Comparison of ENCODE assay signal across 9 cellular contexts in genomic region chr5:145825751-145826180, GRCh38. TPM values are rescaled to one million over a fixed set of nuclear protein-coding genes. Genes with fewer than 3 reads are reported as not detected.
DNase-seq lines count a peak whose midpoint lies in the region; ATAC-seq, FAIRE-seq and TF ChIP-seq lines count a peak whose summit lies in the region.
"Had no signal": no experiment of that assay in that cellular context is flagged by ENCODE, and none has a peak within 500 bp of the region (broad histone marks: within the 10 kb centered on the region; RNA-seq: fewer than 3 reads in every experiment).

No MANE protein-coding gene starts in this region.

- BruUV-seq in GM12878 (replicated peaks; lab: Mats Ljungman, UMichigan): no TSS peak

- TF ChIP-seq EP300 in GM12878 (IDR thresholded peaks at IDR 0.05; ENCODE audit: borderline replicate concordance in 1 of 2, control insufficient read depth in 1 of 2, low read depth in 2 of 2, low read length in 2 of 2): no peak

- H3K4me3 ChIP-seq in GM12878 (no peak overlapping the region), liver (ENCODE audit: low read depth in 1 of 3, low read length in 3 of 3) (no peak overlapping the region)

- H3K36me3 ChIP-seq in GM12878 (ENCODE audit: control insufficient read depth in 2 of 2, insufficient read depth in 2 of 2, low read length in 1 of 2) (no peaks in the 10 kb centered on the region), liver (ENCODE audit: control insufficient read depth in 4 of 4, insufficient read depth in 3 of 4, low read depth in 1 of 4, low read length in 3 of 4) (no peaks in the 10 kb centered on the region)

- no peaks in the 10 kb centered on the region for H3K27me3 Mint-ChIP-seq in natural killer cell (ENCODE audit: low read depth in 2 of 2)
- no peaks in the 10 kb centered on the region for H3K27me3 Mint-ChIP-seq in natural killer cell treated with Interleukin-12 subunit alpha and Interleukin-12 subunit beta and Interleukin-15 and Interleukin-18, amount 100 ng/mL, for 72 hours

- SMC1A ChIA-PET in GM12878 (lab: Charles Lee; ENCODE audit: uncharacterized antibody, unreplicated experiment): interaction anchor here (1.1 to 2.6 kb wide), 5 partner anchors 37 to 1622 kb away, joined by 3 to 12 read pairs (median 4); no protein-coding TSS in a partner anchor

- no peak overlapping the region for H3K27ac ChIP-seq in GM12878 (ENCODE audit: control insufficient read depth, insufficient read depth)
- H3K27ac ChIP-seq in liver (ENCODE audit: low read depth in 1 of 2, low read length in 2 of 2): no peak overlapping the region

- intact Hi-C loops in natural killer cell (cut with micrococcal nuclease): no loop called here
- intact Hi-C loops in GM12878 (cut with micrococcal nuclease; ENCODE audit: unreplicated experiment): loop anchor here (1.0 to 2.0 kb wide), 4 partner anchors 128 to 1622 kb away; no protein-coding TSS in a partner anchor

- RAD21 ChIA-PET in GM12878 (lab: Charles Lee; ENCODE audit: unreplicated experiment): interaction anchor here (0.9 to 1.6 kb wide), 4 partner anchors 128 to 1619 kb away, joined by 3 to 5 read pairs (median 5); no protein-coding TSS in a partner anchor

- no peaks in the 10 kb centered on the region for H3K9me3 Mint-ChIP-seq in natural killer cell
- no peaks in the 10 kb centered on the region for H3K9me3 Mint-ChIP-seq in natural killer cell treated with Interleukin-12 subunit alpha and Interleukin-12 subunit beta and Interleukin-15 and Interleukin-18, amount 100 ng/mL, for 72 hours

- H3K4me3 Mint-ChIP-seq in natural killer cell: no peak overlapping the region
- H3K4me3 Mint-ChIP-seq in natural killer cell treated with Interleukin-12 subunit alpha and Interleukin-12 subunit beta and Interleukin-15 and Interleukin-18, amount 100 ng/mL, for 72 hours: no peak overlapping the region

- TF ChIP-seq CTCF in natural killer cell (IDR thresholded peaks at IDR 0.05) (peak; percentile 56), GM12878 (IDR thresholded peaks at IDR 0.05 in 2 of 3, conservative IDR thresholded peaks at IDR 0.05 in 1 of 3; ENCODE audit: control insufficient read depth in 2 of 3, extremely low read depth in 1 of 3, insufficient read depth in 1 of 3, low read depth in 3 of 3, low read length in 3 of 3) (peak; percentile 61 to 73 (median 70)), liver (IDR thresholded peaks at IDR 0.05; ENCODE audit: low read depth, low read length, missing input control) (peak; percentile 73)

- TF ChIP-seq RAD21 in GM12878 (IDR thresholded peaks at IDR 0.05; ENCODE audit: insufficient read depth, low read depth, low read length): peak; percentile 65
- peak; percentile 86 to 88 for TF ChIP-seq RAD21 in liver (IDR thresholded peaks at IDR 0.05)

- no peaks in the 10 kb centered on the region for H3K4me1 ChIP-seq in GM12878 (ENCODE audit: control insufficient read depth, insufficient read depth, low read length)
- H3K4me1 ChIP-seq in liver (ENCODE audit: control insufficient read depth in 4 of 4, insufficient read depth in 4 of 4, low read length in 3 of 4): peaks cover 7 to 25% (median 22%) of the 10 kb centered on the region in 4 donors

- peak in 1 of 3 donors; percentile 56 for ATAC-seq in natural killer cell
- ATAC-seq in natural killer cell treated with Interleukin-12 subunit alpha and Interleukin-12 subunit beta and Interleukin-15 and Interleukin-18, amount 100 ng/mL, for 72 hours: no peak
- peak; percentile 77 for ATAC-seq in HG02798 (IDR thresholded peaks at IDR 0.05; ENCODE audit: poor library complexity, unreplicated experiment)
- peak; percentile 82 for ATAC-seq in GM12878

- WGBS in GM12878 (ENCODE audit: insufficient coverage, insufficient replicate concordance, low lambda C conversion rate, missing lambda C conversion rate): 65% methylated on average over 3 of the region's 3 CpGs
- 67% methylated on average over 3 of the region's 3 CpGs for WGBS in liver

- H3K4me2 ChIP-seq in GM12878 (ENCODE audit: control insufficient read depth, insufficient read depth): no peak overlapping the region

- no peaks in the 10 kb centered on the region for H3K79me2 ChIP-seq in GM12878 (ENCODE audit: control insufficient read depth, insufficient read depth, low read length)

- H3K9me3 ChIP-seq in GM12878 (replicated peaks; ENCODE audit: control insufficient read depth, insufficient read depth, low read length) (no peaks in the 10 kb centered on the region), liver (ENCODE audit: control insufficient read depth in 4 of 4, low read length in 3 of 4) (no peaks in the 10 kb centered on the region)

- H3K27ac Mint-ChIP-seq in natural killer cell: no peak overlapping the region
- H3K27ac Mint-ChIP-seq in natural killer cell treated with Interleukin-12 subunit alpha and Interleukin-12 subunit beta and Interleukin-15 and Interleukin-18, amount 100 ng/mL, for 72 hours: no peak overlapping the region

- in situ Hi-C loops in GM12878 (cut with MboI): loop anchor here (5.0 kb wide), 1 partner anchor 1623 kb away; no protein-coding TSS in a partner anchor

- FAIRE-seq in GM12878 (lab: Jason Lieb, UNC) (peak; percentile 54), frontal cortex (lab: Jason Lieb, UNC) (no peak)

- peaks cover 0 to 4% of the 10 kb centered on the region in 2 donors for H3K4me1 Mint-ChIP-seq in natural killer cell
- peaks cover 6 to 8% of the 10 kb centered on the region in 2 donors for H3K4me1 Mint-ChIP-seq in natural killer cell treated with Interleukin-12 subunit alpha and Interleukin-12 subunit beta and Interleukin-15 and Interleukin-18, amount 100 ng/mL, for 72 hours (ENCODE audit: low read depth in 2 of 2)

- H3K36me3 Mint-ChIP-seq in natural killer cell: no peaks in the 10 kb centered on the region
- H3K36me3 Mint-ChIP-seq in natural killer cell treated with Interleukin-12 subunit alpha and Interleukin-12 subunit beta and Interleukin-15 and Interleukin-18, amount 100 ng/mL, for 72 hours: no peaks in the 10 kb centered on the region

- H2AFZ ChIP-seq in GM12878 (ENCODE audit: control insufficient read depth, low read depth, low read length): no peak overlapping the region

- no peak for TF ChIP-seq POLR2A in GM12878 (IDR thresholded peaks at IDR 0.05; ENCODE audit: low read depth, low read length)

- POLR2A ChIA-PET in GM12878 (lab: Charles Lee): no interaction called here

- H3K27me3 ChIP-seq in GM12878 (replicated peaks in 1 of 2; ENCODE audit: control insufficient read depth in 2 of 2, insufficient read depth in 2 of 2, low read length in 1 of 2) (no peaks in the 10 kb centered on the region), liver (ENCODE audit: control insufficient read depth in 4 of 4, insufficient read depth in 4 of 4, low read length in 3 of 4) (no peaks in the 10 kb centered on the region)

- H4K20me1 ChIP-seq in GM12878 (ENCODE audit: control insufficient read depth, insufficient read depth): no peaks in the 10 kb centered on the region

- CTCF ChIA-PET in GM12878 (lab: Yijun Ruan, JAX): interaction anchor here (0.7 to 5.5 kb wide), 15 partner anchors 8 to 1621 kb away, joined by 3 to 45 read pairs (median 4); partner anchors contain the start of gene PRELID2

- H3K9ac ChIP-seq in GM12878 (ENCODE audit: control insufficient read depth, insufficient read depth, low read length) (no peak overlapping the region), liver (ENCODE audit: low read depth in 1 of 2, low read length in 2 of 2) (no peak overlapping the region)

- DNase-seq in natural killer cell (no peak), NCI-H345 treated with DMSO at 0.1 percent for 48 hours (lab: John Stamatoyannopoulos, UW; ENCODE audit: unreplicated experiment) (peak; percentile 62), GM12878 (ENCODE audit: low read depth, low spot score) (no peak), frontal cortex (ENCODE audit: low spot score in 2 of 2) (no peak), T-helper 9 cell (no peak)
- no peak for DNase-seq in natural killer cell treated with Interleukin-12 subunit alpha and Interleukin-12 subunit beta and Interleukin-15 and Interleukin-18, amount 100 ng/mL, for 72 hours (ENCODE audit: low spot score)

RNA-seq across cellular contexts. Expression of gene PRELID2, which starts 9.4 kb away (rescaled TPM):
- 1 to 10 TPM; 1.5 to 3.1 (median 1.7) TPM for total RNA-seq in natural killer cell
- total RNA-seq in natural killer cell treated with Interleukin-12 subunit alpha and Interleukin-12 subunit beta and Interleukin-15 and Interleukin-18, amount 100 ng/mL, for 72 hours: 1 to 10 TPM; 3.3 to 7.9 TPM
- total RNA-seq in GM12878 (2013; cell fraction: nucleolus; rRNA removed): 1.3 and 2.1 TPM in 2 replicates
- total RNA-seq in GM12878 (2014; rRNA removed): 0.16 TPM in 1 of 2 replicates, not detected in the other
- total RNA-seq in GM12878 (2014; rRNA removed; fragmentation: Illumina TruSeq; extraction: Trizol): 0.09 and 0.23 TPM in 2 replicates
- 0.19 and 0.31 TPM in 2 replicates for total RNA-seq in GM12878 (2021)
- 0.64 TPM for polyA plus RNA-seq in GM12878 (2011; ENCODE audit: low read depth)
- polyA plus RNA-seq in GM12878 (2011; rRNA removed): 0.31 and 0.58 TPM in 2 replicates
- polyA plus RNA-seq in GM12878 (2011; cell fraction: cytosol; rRNA removed): 0.12 and 0.22 TPM in 2 replicates
- 0.72 TPM in 1 of 2 replicates, not detected in the other for polyA plus RNA-seq in GM12878 (2011; cell fraction: nucleus; rRNA removed)
- 2.4 and 2.6 TPM in 2 replicates for polyA plus RNA-seq in GM12878 (2012)
- polyA plus RNA-seq in GM12878 (2014; fragmentation: Illumina TruSeq; extraction: Trizol): 0.11 and 0.13 TPM in 2 replicates
- under 1 TPM in 1 of 2 experiments, not detected in 1; 0.07 TPM for polyA plus RNA-seq in GM12878 (2014; fragmentation: Nextera tagmentation; extraction: Ambion mirVana)
- 0.14 TPM in 1 of 2 replicates, not detected in the other for polyA plus RNA-seq in GM12878 (2014; rRNA removed)
- not detected for polyA plus RNA-seq in GM12878 (2016; fragmentation: Nextera tagmentation; extraction: Ambion mirVana)
- 0.37 and 1.5 TPM in 2 replicates for polyA minus RNA-seq in GM12878 (2011; rRNA and poly(A)+ RNA removed)
- not detected in 2 replicates for polyA minus RNA-seq in GM12878 (2011; cell fraction: cytosol; rRNA and poly(A)+ RNA removed)
- polyA minus RNA-seq in GM12878 (2011; cell fraction: nucleus; rRNA and poly(A)+ RNA removed): 1.3 and 1.6 TPM in 2 replicates
- total RNA-seq in liver: 10 to 100 TPM in 1 of 2 donors, 1 to 10 TPM in 1; 5.1 to 24.9 TPM
- polyA plus RNA-seq in liver: 1 to 10 TPM; 1.1 to 3.8 TPM
- 25.7 TPM for total RNA-seq in frontal cortex

RNA-seq across cellular contexts. Expression of gene GRXCR2, which starts 47.0 kb away (rescaled TPM):
- not detected for total RNA-seq in natural killer cell
- total RNA-seq in natural killer cell treated with Interleukin-12 subunit alpha and Interleukin-12 subunit beta and Interleukin-15 and Interleukin-18, amount 100 ng/mL, for 72 hours: not detected
- total RNA-seq in GM12878 (2013; cell fraction: nucleolus; rRNA removed): not detected in 2 replicates
- total RNA-seq in GM12878 (2014; rRNA removed): not detected in 2 replicates
- total RNA-seq in GM12878 (2014; rRNA removed; fragmentation: Illumina TruSeq; extraction: Trizol): not detected in 2 replicates
- total RNA-seq in GM12878 (2021): not detected in 2 replicates
- polyA plus RNA-seq in GM12878 (2011; ENCODE audit: low read depth): not detected
- polyA plus RNA-seq in GM12878 (2011; rRNA removed): not detected in 2 replicates
- not detected in 2 replicates for polyA plus RNA-seq in GM12878 (2011; cell fraction: cytosol; rRNA removed)
- polyA plus RNA-seq in GM12878 (2011; cell fraction: nucleus; rRNA removed): not detected in 2 replicates
- polyA plus RNA-seq in GM12878 (2012): not detected in 2 replicates
- polyA plus RNA-seq in GM12878 (2014; fragmentation: Illumina TruSeq; extraction: Trizol): not detected in 2 replicates
- not detected for polyA plus RNA-seq in GM12878 (2014; fragmentation: Nextera tagmentation; extraction: Ambion mirVana)
- polyA plus RNA-seq in GM12878 (2014; rRNA removed): not detected in 2 replicates
- not detected for polyA plus RNA-seq in GM12878 (2016; fragmentation: Nextera tagmentation; extraction: Ambion mirVana)
- polyA minus RNA-seq in GM12878 (2011; rRNA and poly(A)+ RNA removed): not detected in 2 replicates
- polyA minus RNA-seq in GM12878 (2011; cell fraction: cytosol; rRNA and poly(A)+ RNA removed): not detected in 2 replicates
- not detected in 2 replicates for polyA minus RNA-seq in GM12878 (2011; cell fraction: nucleus; rRNA and poly(A)+ RNA removed)
- not detected for total RNA-seq in liver
- polyA plus RNA-seq in liver: not detected
- total RNA-seq in frontal cortex: not detected
- total RNA-seq: temporal lobe had no signal

Comparison
In these comparisons a context has a peak if more than half of its experiments do, and no peak if none do; other contexts are left out.
1. ATAC-seq: peak in HG02798 (single experiment) and GM12878 (single experiment); none in natural killer cell treated with Interleukin-12 subunit alpha and Interleukin-12 subunit beta and Interleukin-15 and Interleukin-18, amount 100 ng/mL, for 72 hours (0 of 2).
2. Peak in every context shown above with its lines, with median percentiles within 50 percentile points of each other: CTCF ChIP-seq.